ENCODE assay signal across 1 cellular context in the genomic region with DNA sequence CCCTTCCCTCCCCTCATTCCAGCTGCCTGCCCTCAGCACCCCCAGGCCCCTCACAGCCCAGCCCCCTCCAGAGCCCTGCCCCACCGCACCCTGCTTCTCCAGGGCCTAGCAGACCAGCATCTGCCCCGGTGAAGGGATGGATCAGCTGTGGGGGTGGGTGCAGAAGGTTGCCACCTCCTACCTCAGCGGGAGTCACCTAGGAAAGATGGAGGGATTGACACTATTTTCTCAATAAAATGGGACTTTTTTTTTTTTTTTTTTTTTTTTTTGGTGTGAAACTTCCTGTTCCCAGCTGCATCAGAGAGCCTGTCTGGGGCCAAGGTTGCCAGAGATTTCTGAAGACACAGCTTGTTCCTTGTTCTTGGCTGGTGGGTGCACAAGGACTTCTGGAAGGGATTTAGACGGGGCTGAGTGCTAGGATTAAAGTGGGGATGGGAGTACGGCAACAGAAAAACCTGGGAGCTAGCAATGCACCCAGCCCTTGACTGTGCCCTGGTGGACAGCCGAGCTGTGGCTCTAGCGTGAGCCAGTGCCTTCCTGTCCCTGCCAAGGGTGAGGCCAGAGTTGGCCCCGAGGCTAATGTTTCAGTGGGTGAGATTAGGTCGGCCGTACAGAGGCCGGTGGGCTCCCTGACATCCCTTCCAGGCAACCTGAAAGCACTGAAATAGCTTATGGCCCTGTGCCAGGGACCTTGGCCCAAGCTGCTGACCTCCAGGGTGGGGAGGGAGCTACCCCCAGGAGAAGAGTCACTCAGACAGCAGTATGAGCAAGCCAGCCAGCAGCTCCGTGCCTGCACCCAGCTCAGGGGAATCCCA.
A peak's percentile ranks its signal among the peaks of the same experiment; 100 is the strongest.
TF ChIP-seq lines count a peak whose summit lies in the region.

No MANE protein-coding gene starts in this region.

TF ChIP-seq in HepG2, 621 proteins besides CTCF, POLR2A, EP300 and RAD21 (continued from another document and continues in another):
- no peak for TF ChIP-seq BATF2 (CRISPR knock-in tag; IDR thresholded peaks at IDR 0.05)
- peak; percentile 31 for TF ChIP-seq TEAD3 (CRISPR knock-in tag; optimal IDR thresholded peaks at IDR 0.05; ENCODE audit: borderline replicate concordance)
- no peak for TF ChIP-seq ZNF589 (CRISPR knock-in tag; conservative IDR thresholded peaks at IDR 0.05)
- 0 out of 2 replicates have a peak, but pooled peaks have one; percentile 60 for TF ChIP-seq HNRNPL (IDR thresholded peaks at IDR 0.05; ENCODE audit: low read depth, low read length)
- TF ChIP-seq SPEN (CRISPR knock-in tag; IDR thresholded peaks at IDR 0.05; ENCODE audit: low read depth) = no peak
- no peak for TF ChIP-seq ZNF704 (CRISPR knock-in tag; IDR thresholded peaks at IDR 0.05; ENCODE audit: borderline replicate concordance)
- TF ChIP-seq PRDM15 (CRISPR knock-in tag; IDR thresholded peaks at IDR 0.05) = no peak
- peak; percentile 58 for TF ChIP-seq ZNF687 (CRISPR knock-in tag; IDR thresholded peaks at IDR 0.05)
- TF ChIP-seq ZNF776 (CRISPR knock-in tag; IDR thresholded peaks at IDR 0.05) = 0 out of 2 replicates have a peak, but pooled peaks have one; percentile 39
- TF ChIP-seq RELA (CRISPR knock-in tag; IDR thresholded peaks at IDR 0.05) = no peak
- TF ChIP-seq, protein P1, sequence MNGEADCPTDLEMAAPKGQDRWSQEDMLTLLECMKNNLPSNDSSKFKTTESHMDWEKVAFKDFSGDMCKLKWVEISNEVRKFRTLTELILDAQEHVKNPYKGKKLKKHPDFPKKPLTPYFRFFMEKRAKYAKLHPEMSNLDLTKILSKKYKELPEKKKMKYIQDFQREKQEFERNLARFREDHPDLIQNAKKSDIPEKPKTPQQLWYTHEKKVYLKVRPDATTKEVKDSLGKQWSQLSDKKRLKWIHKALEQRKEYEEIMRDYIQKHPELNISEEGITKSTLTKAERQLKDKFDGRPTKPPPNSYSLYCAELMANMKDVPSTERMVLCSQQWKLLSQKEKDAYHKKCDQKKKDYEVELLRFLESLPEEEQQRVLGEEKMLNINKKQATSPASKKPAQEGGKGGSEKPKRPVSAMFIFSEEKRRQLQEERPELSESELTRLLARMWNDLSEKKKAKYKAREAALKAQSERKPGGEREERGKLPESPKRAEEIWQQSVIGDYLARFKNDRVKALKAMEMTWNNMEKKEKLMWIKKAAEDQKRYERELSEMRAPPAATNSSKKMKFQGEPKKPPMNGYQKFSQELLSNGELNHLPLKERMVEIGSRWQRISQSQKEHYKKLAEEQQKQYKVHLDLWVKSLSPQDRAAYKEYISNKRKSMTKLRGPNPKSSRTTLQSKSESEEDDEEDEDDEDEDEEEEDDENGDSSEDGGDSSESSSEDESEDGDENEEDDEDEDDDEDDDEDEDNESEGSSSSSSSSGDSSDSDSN (CRISPR knock-in tag; IDR thresholded peaks at IDR 0.05) = peak; percentile 33; the same call in 1 of the 2 replicates
- TF ChIP-seq, protein P2, sequence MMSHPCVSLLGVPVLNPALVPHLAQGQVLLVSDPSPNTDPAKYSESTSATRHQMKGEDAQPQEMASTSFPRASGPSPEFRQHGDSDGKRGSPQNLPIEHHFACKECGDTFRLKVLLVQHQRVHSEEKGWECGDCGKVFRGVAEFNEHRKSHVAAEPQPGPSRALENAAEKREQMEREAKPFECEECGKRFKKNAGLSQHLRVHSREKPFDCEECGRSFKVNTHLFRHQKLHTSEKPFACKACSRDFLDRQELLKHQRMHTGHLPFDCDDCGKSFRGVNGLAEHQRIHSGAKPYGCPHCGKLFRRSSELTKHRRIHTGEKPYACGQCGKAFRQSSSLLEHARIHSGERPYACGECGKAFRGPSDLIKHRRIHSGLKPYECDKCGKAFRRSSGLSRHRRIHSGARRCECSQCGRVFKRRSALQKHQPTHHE (CRISPR knock-in tag; IDR thresholded peaks at IDR 0.05; ENCODE audit: borderline replicate concordance) = no peak
- TF ChIP-seq MBNL3 (CRISPR knock-in tag; conservative IDR thresholded peaks at IDR 0.05) = no peak
- no peak for TF ChIP-seq NFYC (CRISPR knock-in tag; IDR thresholded peaks at IDR 0.05)
- no peak for TF ChIP-seq SOX6 (IDR thresholded peaks at IDR 0.05)
- 0 out of 2 replicates have a peak, but pooled peaks have one; percentile 22 for TF ChIP-seq SOX6 (CRISPR knock-in tag; IDR thresholded peaks at IDR 0.05)
- TF ChIP-seq GABPB1 (CRISPR knock-in tag; IDR thresholded peaks at IDR 0.05) = 0 out of 2 replicates have a peak, but pooled peaks have one; percentile 24
- TF ChIP-seq, protein P3, sequence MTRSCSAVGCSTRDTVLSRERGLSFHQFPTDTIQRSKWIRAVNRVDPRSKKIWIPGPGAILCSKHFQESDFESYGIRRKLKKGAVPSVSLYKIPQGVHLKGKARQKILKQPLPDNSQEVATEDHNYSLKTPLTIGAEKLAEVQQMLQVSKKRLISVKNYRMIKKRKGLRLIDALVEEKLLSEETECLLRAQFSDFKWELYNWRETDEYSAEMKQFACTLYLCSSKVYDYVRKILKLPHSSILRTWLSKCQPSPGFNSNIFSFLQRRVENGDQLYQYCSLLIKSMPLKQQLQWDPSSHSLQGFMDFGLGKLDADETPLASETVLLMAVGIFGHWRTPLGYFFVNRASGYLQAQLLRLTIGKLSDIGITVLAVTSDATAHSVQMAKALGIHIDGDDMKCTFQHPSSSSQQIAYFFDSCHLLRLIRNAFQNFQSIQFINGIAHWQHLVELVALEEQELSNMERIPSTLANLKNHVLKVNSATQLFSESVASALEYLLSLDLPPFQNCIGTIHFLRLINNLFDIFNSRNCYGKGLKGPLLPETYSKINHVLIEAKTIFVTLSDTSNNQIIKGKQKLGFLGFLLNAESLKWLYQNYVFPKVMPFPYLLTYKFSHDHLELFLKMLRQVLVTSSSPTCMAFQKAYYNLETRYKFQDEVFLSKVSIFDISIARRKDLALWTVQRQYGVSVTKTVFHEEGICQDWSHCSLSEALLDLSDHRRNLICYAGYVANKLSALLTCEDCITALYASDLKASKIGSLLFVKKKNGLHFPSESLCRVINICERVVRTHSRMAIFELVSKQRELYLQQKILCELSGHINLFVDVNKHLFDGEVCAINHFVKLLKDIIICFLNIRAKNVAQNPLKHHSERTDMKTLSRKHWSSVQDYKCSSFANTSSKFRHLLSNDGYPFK (CRISPR knock-in tag; IDR thresholded peaks at IDR 0.05; ENCODE audit: borderline replicate concordance) = 0 out of 2 replicates have a peak, but pooled peaks have one; percentile 30
- no peak for TF ChIP-seq ZNF207 (IDR thresholded peaks at IDR 0.05; ENCODE audit: borderline replicate concordance)
- TF ChIP-seq ASH2L (IDR thresholded peaks at IDR 0.05; ENCODE audit: insufficient read length, low read depth, low read length) = no peak
- TF ChIP-seq ZMAT5 (CRISPR knock-in tag; IDR thresholded peaks at IDR 0.05; ENCODE audit: borderline replicate concordance, low read depth) = no peak
- peak; percentile 52 to 85; a peak in 3 of 4 replicates for TF ChIP-seq NR2F1 (CRISPR knock-in tag; IDR thresholded peaks at IDR 0.05)
- peak; percentile 65 for TF ChIP-seq NR2F6 (IDR thresholded peaks at IDR 0.05)
- peak; percentile 76; the same call in 1 of the 2 replicates for TF ChIP-seq NR2F6 (CRISPR knock-in tag; IDR thresholded peaks at IDR 0.05)
- no peak for TF ChIP-seq ARNTL (CRISPR knock-in tag; IDR thresholded peaks at IDR 0.05)
- 0 out of 2 replicates have a peak, but pooled peaks have one; percentile 45 for TF ChIP-seq ZNF501 (CRISPR knock-in tag; IDR thresholded peaks at IDR 0.05)
- no peak for TF ChIP-seq ZNF557 (CRISPR knock-in tag; IDR thresholded peaks at IDR 0.05)
- TF ChIP-seq MXI1 (IDR thresholded peaks at IDR 0.05; ENCODE audit: borderline replicate concordance, low read depth, low read length) = no peak
- no peak for TF ChIP-seq CENPT (CRISPR knock-in tag; IDR thresholded peaks at IDR 0.05; ENCODE audit: low read depth)
- TF ChIP-seq ONECUT2 (CRISPR knock-in tag; IDR thresholded peaks at IDR 0.05) = no peak
- no peak for TF ChIP-seq ZSCAN22 (CRISPR knock-in tag; IDR thresholded peaks at IDR 0.05)
- TF ChIP-seq ZNF496 (CRISPR knock-in tag; IDR thresholded peaks at IDR 0.05; ENCODE audit: insufficient replicate concordance) = no peak
- peak; percentile 47; the same call in 1 of the 2 replicates for TF ChIP-seq HIVEP1 (CRISPR knock-in tag; IDR thresholded peaks at IDR 0.05)
- TF ChIP-seq FOXC1 (CRISPR knock-in tag; IDR thresholded peaks at IDR 0.05; ENCODE audit: borderline replicate concordance) = no peak
- no peak for TF ChIP-seq ZNF430 (CRISPR knock-in tag; IDR thresholded peaks at IDR 0.05)
- no peak for TF ChIP-seq SP2 (CRISPR knock-in tag; IDR thresholded peaks at IDR 0.05)
- no peak for TF ChIP-seq ZFYVE20 (CRISPR knock-in tag; IDR thresholded peaks at IDR 0.05; ENCODE audit: borderline replicate concordance, low read depth)
- TF ChIP-seq ZFX (CRISPR knock-in tag; IDR thresholded peaks at IDR 0.05; ENCODE audit: low read depth) = peak; percentile 12; the same call in 1 of the 2 replicates
- TF ChIP-seq POGZ (CRISPR knock-in tag; IDR thresholded peaks at IDR 0.05) = no peak
- no peak for TF ChIP-seq ZNF713 (CRISPR knock-in tag; IDR thresholded peaks at IDR 0.05)
- TF ChIP-seq, protein P4, sequence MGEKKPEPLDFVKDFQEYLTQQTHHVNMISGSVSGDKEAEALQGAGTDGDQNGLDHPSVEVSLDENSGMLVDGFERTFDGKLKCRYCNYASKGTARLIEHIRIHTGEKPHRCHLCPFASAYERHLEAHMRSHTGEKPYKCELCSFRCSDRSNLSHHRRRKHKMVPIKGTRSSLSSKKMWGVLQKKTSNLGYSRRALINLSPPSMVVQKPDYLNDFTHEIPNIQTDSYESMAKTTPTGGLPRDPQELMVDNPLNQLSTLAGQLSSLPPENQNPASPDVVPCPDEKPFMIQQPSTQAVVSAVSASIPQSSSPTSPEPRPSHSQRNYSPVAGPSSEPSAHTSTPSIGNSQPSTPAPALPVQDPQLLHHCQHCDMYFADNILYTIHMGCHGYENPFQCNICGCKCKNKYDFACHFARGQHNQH (CRISPR knock-in tag; IDR thresholded peaks at IDR 0.05) = 0 out of 2 replicates have a peak, but pooled peaks have one; percentile 18
